In the genomic region with DNA sequence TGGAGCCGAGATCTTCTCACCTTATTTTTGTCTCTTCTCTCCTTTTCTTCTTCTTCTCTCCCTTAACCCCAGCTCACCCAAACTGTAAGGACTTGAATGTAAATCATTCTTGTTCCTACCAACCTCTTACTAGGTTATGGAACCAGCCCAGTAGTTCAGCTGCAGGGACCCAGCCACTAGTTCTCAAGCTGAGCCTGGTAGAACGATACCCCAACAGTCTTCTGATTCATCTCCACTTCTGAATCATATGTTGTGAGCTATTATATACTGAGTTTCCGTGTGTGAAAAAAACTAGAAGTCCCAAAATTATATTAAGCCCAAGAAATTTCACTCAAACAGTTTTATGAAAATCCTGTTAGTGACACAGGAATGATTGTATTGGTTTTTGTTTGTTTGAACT, we compare ENCODE assay signal across 17 cellular contexts.
DNase-seq lines count a peak whose midpoint lies in the region; ATAC-seq and TF ChIP-seq lines count a peak whose summit lies in the region.
"Had no signal": no experiment of that assay in that cellular context is flagged by ENCODE, and none has a peak within 500 bp of the region (broad histone marks: within the 10 kb centered on the region; RNA-seq: fewer than 3 reads in every experiment).

No MANE protein-coding gene starts in this region.

- peak; percentile 49 for ATAC-seq in activated CD8-positive, alpha-beta T cell treated with anti-CD3 and anti-CD28 coated beads for 36 hours
- no peak for ATAC-seq in activated CD8-positive, alpha-beta T cell treated with anti-CD3 and anti-CD28 coated beads, Interleukin-2, amount 10 ng/mL, durations not matched to agents 7 days and 5 days
- ATAC-seq in GM18868 (IDR thresholded peaks at IDR 0.05; ENCODE audit: unreplicated experiment) = no peak
- no peak for ATAC-seq in GM18870 (IDR thresholded peaks at IDR 0.05; ENCODE audit: unreplicated experiment)

- no peak overlapping the region for H3K27ac Mint-ChIP-seq in activated CD8-positive, alpha-beta T cell treated with anti-CD3 and anti-CD28 coated beads for 36 hours
- H3K27ac Mint-ChIP-seq in activated CD8-positive, alpha-beta T cell treated with anti-CD3 and anti-CD28 coated beads, Interleukin-2, amount 10 ng/mL, durations not matched to agents 7 days and 5 days = no peak overlapping the region
- H3K27ac Mint-ChIP-seq in neural crest cell (ENCODE audit: unreplicated experiment) = peak overlapping the region; percentile 92
- H3K27ac Mint-ChIP-seq: B cell, CD14-positive monocyte had no signal

- DNase-seq in activated CD8-positive, alpha-beta T cell treated with anti-CD3 and anti-CD28 coated beads for 36 hours = no peak
- DNase-seq in activated CD8-positive, alpha-beta T cell treated with anti-CD3 and anti-CD28 coated beads, Interleukin-2, amount 10 ng/mL, durations not matched to agents 7 days and 5 days = no peak
- peak; percentile 25 for DNase-seq in stimulated activated CD4-positive, alpha-beta T cell treated with anti-CD3 and anti-CD28 coated beads, Interleukin-15, amount 100 ng/mL, for 24 hours
- DNase-seq in stimulated activated CD4-positive, alpha-beta T cell treated with anti-CD3 and anti-CD28 coated beads, Interleukin-4, amount 100 ng/mL, for 1 hour = no peak
- DNase-seq in HT1080 (ENCODE audit: low read depth) (peak; percentile 12), neural crest cell (ENCODE audit: low read depth, low spot score) (no peak)
- DNase-seq: Karpas-422, MV-4-11, NCI-H1105 treated with DMSO at 0.1 percent for 48 hours, NCI-H2081, NCI-H2171, NCI-H524 treated with DMSO at 0.1 percent for 48 hours, Peyer's patch had no signal

- peaks cover 6% of the 10 kb centered on the region for H3K9me3 Mint-ChIP-seq in activated CD8-positive, alpha-beta T cell treated with anti-CD3 and anti-CD28 coated beads for 36 hours
- peaks cover under 1% of the 10 kb centered on the region for H3K9me3 Mint-ChIP-seq in activated CD8-positive, alpha-beta T cell treated with anti-CD3 and anti-CD28 coated beads, Interleukin-2, amount 10 ng/mL, durations not matched to agents 7 days and 5 days (ENCODE audit: insufficient read depth)
- no peaks in the 10 kb centered on the region for H3K9me3 Mint-ChIP-seq in neural crest cell

- peaks cover 17% of the 10 kb centered on the region for H3K4me1 Mint-ChIP-seq in activated CD8-positive, alpha-beta T cell treated with anti-CD3 and anti-CD28 coated beads for 36 hours (ENCODE audit: low read depth)
- H3K4me1 Mint-ChIP-seq in activated CD8-positive, alpha-beta T cell treated with anti-CD3 and anti-CD28 coated beads, Interleukin-2, amount 10 ng/mL, durations not matched to agents 7 days and 5 days (ENCODE audit: low read depth) = no peaks in the 10 kb centered on the region
- no peaks in the 10 kb centered on the region for H3K4me1 Mint-ChIP-seq in neural crest cell
- H3K4me1 Mint-ChIP-seq: B cell, CD14-positive monocyte had no signal

- intact Hi-C loops in activated CD8-positive, alpha-beta T cell treated with anti-CD3 and anti-CD28 coated beads for 36 hours (cut with micrococcal nuclease) = no loop called here

- H3K4me3 Mint-ChIP-seq in activated CD8-positive, alpha-beta T cell treated with anti-CD3 and anti-CD28 coated beads for 36 hours = no peak overlapping the region
- no peak overlapping the region for H3K4me3 Mint-ChIP-seq in activated CD8-positive, alpha-beta T cell treated with anti-CD3 and anti-CD28 coated beads, Interleukin-2, amount 10 ng/mL, durations not matched to agents 7 days and 5 days
- H3K4me3 Mint-ChIP-seq in neural crest cell = no peak overlapping the region
- H3K4me3 Mint-ChIP-seq: B cell, CD14-positive monocyte had no signal

- POLR2A ChIA-PET in activated CD8-positive, alpha-beta T cell treated with anti-CD3 and anti-CD28 coated beads for 36 hours (lab: Charles Lee) = interaction anchor here (1.1 kb wide), 1 partner anchor 10 kb away, joined by 3 read pairs; no protein-coding TSS in a partner anchor
- POLR2A ChIA-PET in activated CD8-positive, alpha-beta T cell treated with anti-CD3 and anti-CD28 coated beads, Interleukin-2, amount 10 ng/mL, durations not matched to agents 7 days and 5 days (lab: Charles Lee) = no interaction called here

- peaks cover 7% of the 10 kb centered on the region for H3K36me3 Mint-ChIP-seq in activated CD8-positive, alpha-beta T cell treated with anti-CD3 and anti-CD28 coated beads for 36 hours (ENCODE audit: low read depth)
- H3K36me3 Mint-ChIP-seq in activated CD8-positive, alpha-beta T cell treated with anti-CD3 and anti-CD28 coated beads, Interleukin-2, amount 10 ng/mL, durations not matched to agents 7 days and 5 days (ENCODE audit: low read depth) = no peaks in the 10 kb centered on the region
- H3K36me3 Mint-ChIP-seq in neural crest cell (ENCODE audit: low read depth) = peaks cover 3% of the 10 kb centered on the region
- H3K36me3 Mint-ChIP-seq: CD14-positive monocyte had no signal

- CTCF ChIA-PET in activated CD8-positive, alpha-beta T cell treated with anti-CD3 and anti-CD28 coated beads for 36 hours (lab: Charles Lee) = interaction anchor here (1.0 kb wide), 1 partner anchor 206 kb away, joined by 3 read pairs; no protein-coding TSS in a partner anchor
- CTCF ChIA-PET in activated CD8-positive, alpha-beta T cell treated with anti-CD3 and anti-CD28 coated beads, Interleukin-2, amount 10 ng/mL, durations not matched to agents 7 days and 5 days (lab: Charles Lee) = interaction anchor here (0.8 kb wide), 1 partner anchor 17 kb away, joined by 3 read pairs; no protein-coding TSS in a partner anchor

- H3K27me3 Mint-ChIP-seq in activated CD8-positive, alpha-beta T cell treated with anti-CD3 and anti-CD28 coated beads for 36 hours = peaks cover 7% of the 10 kb centered on the region
- no peaks in the 10 kb centered on the region for H3K27me3 Mint-ChIP-seq in activated CD8-positive, alpha-beta T cell treated with anti-CD3 and anti-CD28 coated beads, Interleukin-2, amount 10 ng/mL, durations not matched to agents 7 days and 5 days (ENCODE audit: low read depth)
- no peaks in the 10 kb centered on the region for H3K27me3 Mint-ChIP-seq in neural crest cell (ENCODE audit: low read depth)
- H3K27me3 Mint-ChIP-seq: B cell had no signal

- TF ChIP-seq CTCF in activated CD8-positive, alpha-beta T cell treated with anti-CD3 and anti-CD28 coated beads for 36 hours (IDR thresholded peaks at IDR 0.05) = no peak
- no peak for TF ChIP-seq CTCF in neural crest cell (conservative IDR thresholded peaks at IDR 0.05)

Comparison
In these comparisons a context has a peak if more than half of its experiments do, and no peak if none do; other contexts are left out.
1. DNase-seq: peak in stimulated activated CD4-positive, alpha-beta T cell treated with anti-CD3 and anti-CD28 coated beads, Interleukin-15, amount 100 ng/mL, for 24 hours (single experiment) and HT1080 (single experiment); none in activated CD8-positive, alpha-beta T cell treated with anti-CD3 and anti-CD28 coated beads for 36 hours (single experiment), activated CD8-positive, alpha-beta T cell treated with anti-CD3 and anti-CD28 coated beads, Interleukin-2, amount 10 ng/mL, durations not matched to agents 7 days and 5 days (single experiment), stimulated activated CD4-positive, alpha-beta T cell treated with anti-CD3 and anti-CD28 coated beads, Interleukin-4, amount 100 ng/mL, for 1 hour (single experiment) and neural crest cell (single experiment).